8 cellular contexts compared by ENCODE assay signal in the genomic region with DNA sequence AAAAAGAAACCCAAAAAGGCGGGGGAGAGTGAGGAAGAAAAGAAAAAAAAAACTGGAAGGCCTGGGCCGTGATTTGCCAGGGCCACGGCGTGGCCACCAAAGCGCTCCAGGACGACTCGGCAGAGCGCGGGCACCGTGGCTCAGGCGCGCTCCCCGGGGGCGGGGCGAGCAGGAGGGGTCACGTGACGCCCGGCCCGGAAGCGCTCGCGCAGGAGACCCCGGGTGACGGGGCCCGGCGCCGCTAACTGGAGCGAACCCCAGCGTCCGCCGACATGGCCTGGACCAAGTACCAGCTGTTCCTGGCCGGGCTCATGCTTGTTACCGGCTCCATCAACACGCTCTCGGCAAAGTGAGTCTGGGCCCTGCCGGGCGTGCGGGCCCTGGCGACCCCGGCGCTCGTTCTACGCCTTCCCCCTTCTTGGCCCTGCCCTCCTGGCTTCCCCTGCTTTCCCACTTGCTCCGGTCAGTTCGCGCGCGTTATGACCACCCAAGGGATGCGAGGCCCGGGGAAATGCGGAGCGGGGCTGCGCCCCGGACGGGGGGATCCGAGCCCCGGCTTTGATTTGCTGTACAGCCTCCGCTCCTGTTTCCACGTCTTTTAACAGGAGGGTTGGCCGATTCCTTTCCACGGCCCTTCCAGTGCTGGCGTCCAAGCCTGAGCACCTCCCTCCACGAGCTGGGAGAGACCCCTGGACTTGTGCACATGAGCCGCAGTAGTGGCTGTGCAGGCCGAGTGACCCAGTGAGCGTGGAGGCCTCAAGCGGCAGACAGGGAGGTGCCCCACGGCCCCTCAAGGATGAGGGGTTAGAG. TPM values are rescaled to one million over a fixed set of nuclear protein-coding genes. Genes with fewer than 3 reads are reported as not detected.
DNase-seq lines count a peak whose midpoint lies in the region; ATAC-seq and TF ChIP-seq lines count a peak whose summit lies in the region.

A gene with protein sequence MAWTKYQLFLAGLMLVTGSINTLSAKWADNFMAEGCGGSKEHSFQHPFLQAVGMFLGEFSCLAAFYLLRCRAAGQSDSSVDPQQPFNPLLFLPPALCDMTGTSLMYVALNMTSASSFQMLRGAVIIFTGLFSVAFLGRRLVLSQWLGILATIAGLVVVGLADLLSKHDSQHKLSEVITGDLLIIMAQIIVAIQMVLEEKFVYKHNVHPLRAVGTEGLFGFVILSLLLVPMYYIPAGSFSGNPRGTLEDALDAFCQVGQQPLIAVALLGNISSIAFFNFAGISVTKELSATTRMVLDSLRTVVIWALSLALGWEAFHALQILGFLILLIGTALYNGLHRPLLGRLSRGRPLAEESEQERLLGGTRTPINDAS (plus strand): TSS at position 207 of the 810 bp plus-strand sequence. CDS start 66 bp downstream, at position 273.

- peak within 1 kb of the TSS; percentile 83 for H2BK5ac ChIP-seq in IMR-90 (ENCODE audit: low read depth, low read length, poor library complexity, severe bottlenecking)

- H4K5ac ChIP-seq in IMR-90 (ENCODE audit: low read depth, low read length) = peak within 1 kb of the TSS; percentile 96

- DNase-seq in D341Med (ENCODE audit: low spot score) = peak; percentile 95
- peak; percentile 67 for DNase-seq in IMR-90
- peak; percentile 88 for DNase-seq in RKO (ENCODE audit: low spot score)
- DNase-seq in activated effector memory CD4-positive, alpha-beta T cell treated with anti-CD3 and anti-CD28 coated beads, Interleukin-2, amount 50 U/mL, for 16 hours = peak; percentile 94
- DNase-seq in fibroblast of the aortic adventitia (ENCODE audit: low read depth) = peak; percentile 76
- DNase-seq in stimulated activated naive CD8-positive, alpha-beta T cell treated with anti-CD3 and anti-CD28 coated beads, Interleukin-15, Interleukin-2, amounts not matched to agents 100 U/mL and 50 U/mL, for 24 hours = peak; percentile 88

- H4K91ac ChIP-seq in IMR-90 (ENCODE audit: insufficient read depth, low read depth, low read length) = peak within 1 kb of the TSS; percentile 88

- peaks cover 21% of the 10 kb centered on the region for H3K9me1 ChIP-seq in IMR-90 (ENCODE audit: insufficient read depth, low read length)

- TF ChIP-seq CTCF in IMR-90 (conservative IDR thresholded peaks at IDR 0.05; ENCODE audit: low read depth, low read length) (no peak), fibroblast of the aortic adventitia (IDR thresholded peaks at IDR 0.05; ENCODE audit: insufficient read depth, low read length) (no peak), nephron (IDR thresholded peaks at IDR 0.05; ENCODE audit: unreplicated experiment in 3 of 3) (no peak)

- peak within 1 kb of the TSS; percentile 82 for H3K56ac ChIP-seq in IMR-90 (ENCODE audit: extremely low read depth, insufficient read depth, low read length)

- peak within 1 kb of the TSS; percentile 99 for H3K9ac ChIP-seq in IMR-90 (ENCODE audit: low read depth, low read length)

- peak within 1 kb of the TSS; percentile 95 to 96 for H4K8ac ChIP-seq in IMR-90 (ENCODE audit: low read depth in 2 of 2, low read length in 2 of 2)

- peak within 1 kb of the TSS; percentile 92; the same call in 1 of the 2 replicates for H3K18ac ChIP-seq in IMR-90 (ENCODE audit: low read depth, low read length)

- CTCF ChIA-PET in IMR-90 (lab: Yijun Ruan, JAX) = no interaction called here

- peaks cover 30% of the 10 kb centered on the region for H4K20me1 ChIP-seq in IMR-90 (ENCODE audit: insufficient read depth, low read length)

- WGBS in IMR-90 (ENCODE audit: extremely low coverage in 2 of 2, insufficient read length in 1 of 2), 2 experiments = 0% methylated on average over 43 of the region's 68 CpGs; no CpG with 5 or more reads in 1 of the 2 experiments

- peak within 1 kb of the TSS; percentile 96 for H3K4ac ChIP-seq in IMR-90 (ENCODE audit: low read depth, low read length)

- intact Hi-C loops in IMR-90 (cut with micrococcal nuclease) = no loop called here

- BruUV-seq in IMR-90 (replicated peaks; lab: Mats Ljungman, UMichigan) = no TSS peak

- H3K4me3 Mint-ChIP-seq in nephron = peak within 1 kb of the TSS; percentile 89 to 93 (median 90)

- peak within 1 kb of the TSS; percentile 98 for H3K14ac ChIP-seq in IMR-90 (replicated peaks; ENCODE audit: low read depth, low read length)

- no peaks in the 10 kb centered on the region for H3K9me3 Mint-ChIP-seq in nephron

- no peaks in the 10 kb centered on the region for H3K36me3 Mint-ChIP-seq in nephron (ENCODE audit: low read depth)

- in situ Hi-C loops in IMR-90 (cut with MboI; ENCODE audit: low sequenced_read_pairs) = no loop called here

- ATAC-seq in GM21390 (IDR thresholded peaks at IDR 0.05; ENCODE audit: unreplicated experiment) = peak; percentile 88
- peak; percentile 86 for ATAC-seq in IMR-90 (ENCODE audit: low read depth)
- peak; percentile 94 for ATAC-seq in stimulated activated naive CD8-positive, alpha-beta T cell treated with anti-CD3 and anti-CD28 coated beads, Interleukin-15, Interleukin-2, amounts not matched to agents 100 U/mL and 50 U/mL, for 24 hours

- peak within 1 kb of the TSS; percentile 87; the same call in 1 of the 3 replicates for H2BK15ac ChIP-seq in IMR-90 (ENCODE audit: low read depth, low read length)

- dilution Hi-C loops in IMR-90 (cut with HindIII; ENCODE audit: low sequenced_read_pairs, unreplicated experiment) = no loop called here

- no peaks in the 10 kb centered on the region for H3K27me3 Mint-ChIP-seq in nephron (ENCODE audit: low read depth)

- H3K4me1 Mint-ChIP-seq in nephron = peaks cover 19% of the 10 kb centered on the region

- TF ChIP-seq POLR2A in IMR-90 (IDR thresholded peaks at IDR 0.05; ENCODE audit: low read depth, low read length) = peak; percentile 78

- peak within 1 kb of the TSS; percentile 93 for H3K4me2 ChIP-seq in IMR-90 (ENCODE audit: low read depth, low read length)

- H2BK120ac ChIP-seq in IMR-90 (ENCODE audit: low read depth, low read length) = peak within 1 kb of the TSS; percentile 83

- peak within 1 kb of the TSS; percentile 55 to 77 (median 58) for H3K27ac Mint-ChIP-seq in nephron

- peaks cover 36 to 61% of the 10 kb centered on the region in 2 experiments for H3K79me1 ChIP-seq in IMR-90 (ENCODE audit: low read depth in 1 of 2, low read length in 2 of 2)

- H2AK9ac ChIP-seq in IMR-90 (replicated peaks; ENCODE audit: low read depth, low read length, poor library complexity) = peak within 1 kb of the TSS; percentile 95

- no peaks in the 10 kb centered on the region for H3K27me3 ChIP-seq in IMR-90 (ENCODE audit: control insufficient read depth, insufficient read depth, low read length)

- POLR2A ChIA-PET in IMR-90 (lab: Charles Lee; ENCODE audit: unreplicated experiment) = no interaction called here

- no peak for TF ChIP-seq RAD21 in IMR-90 (IDR thresholded peaks at IDR 0.05; ENCODE audit: low read length)

- H3K36me3 ChIP-seq in IMR-90 (ENCODE audit: control insufficient read depth, insufficient read depth, low read length) = peaks cover 4% of the 10 kb centered on the region

- peak within 1 kb of the TSS; percentile 99 for H3K27ac ChIP-seq in IMR-90 (ENCODE audit: insufficient read depth, low read length)

- peaks cover 17% of the 10 kb centered on the region for H3K4me1 ChIP-seq in IMR-90 (ENCODE audit: control insufficient read depth, insufficient read depth, low read length)

- no peaks in the 10 kb centered on the region for H3K9me3 ChIP-seq in IMR-90 (ENCODE audit: control insufficient read depth, insufficient read depth, low read length)

- peak within 1 kb of the TSS; percentile 94 for H3K4me3 ChIP-seq in IMR-90 (ENCODE audit: insufficient read depth, low read depth, low read length)
- peak within 1 kb of the TSS; percentile 95 for H3K4me3 ChIP-seq in fibroblast of the aortic adventitia (ENCODE audit: low read depth, low read length)

- peak within 1 kb of the TSS; percentile 95 for H2AK5ac ChIP-seq in IMR-90 (ENCODE audit: low read depth, low read length)

- H3K23ac ChIP-seq in IMR-90 (ENCODE audit: low read depth, low read length) = peak within 1 kb of the TSS; percentile 93

- peak within 1 kb of the TSS; percentile 96 for H2AFZ ChIP-seq in IMR-90 (replicated peaks; ENCODE audit: low read length, poor library complexity)

- peak within 1 kb of the TSS; percentile 30; the same call in 1 of the 2 replicates for H2BK20ac ChIP-seq in IMR-90 (ENCODE audit: low read depth, low read length)

TF ChIP-seq in IMR-90, 13 proteins besides CTCF, POLR2A, EP300 and RAD21 (continues in another document):
- TF ChIP-seq MXI1 (IDR thresholded peaks at IDR 0.05; ENCODE audit: borderline replicate concordance, low read depth, low read length) = peak; percentile 4; the same call in 1 of the 2 replicates
- TF ChIP-seq, protein P1, sequence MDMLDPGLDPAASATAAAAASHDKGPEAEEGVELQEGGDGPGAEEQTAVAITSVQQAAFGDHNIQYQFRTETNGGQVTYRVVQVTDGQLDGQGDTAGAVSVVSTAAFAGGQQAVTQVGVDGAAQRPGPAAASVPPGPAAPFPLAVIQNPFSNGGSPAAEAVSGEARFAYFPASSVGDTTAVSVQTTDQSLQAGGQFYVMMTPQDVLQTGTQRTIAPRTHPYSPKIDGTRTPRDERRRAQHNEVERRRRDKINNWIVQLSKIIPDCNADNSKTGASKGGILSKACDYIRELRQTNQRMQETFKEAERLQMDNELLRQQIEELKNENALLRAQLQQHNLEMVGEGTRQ (IDR thresholded peaks at IDR 0.05; ENCODE audit: low read depth, low read length) = peak; percentile 98
- TF ChIP-seq CEBPB (IDR thresholded peaks at IDR 0.05; ENCODE audit: low read depth, low read length) = no peak
- peak; percentile 79 for TF ChIP-seq BHLHE40 (IDR thresholded peaks at IDR 0.05; ENCODE audit: low read depth, low read length)
- TF ChIP-seq NFE2L2 (IDR thresholded peaks at IDR 0.05; ENCODE audit: low read depth, low read length) = no peak
- peak; percentile 88; the same call in 1 of the 2 replicates for TF ChIP-seq MAZ (IDR thresholded peaks at IDR 0.05; ENCODE audit: borderline replicate concordance, low read depth, low read length)
- TF ChIP-seq RFX5 (IDR thresholded peaks at IDR 0.05; ENCODE audit: low read depth, low read length) = no peak
- TF ChIP-seq, protein P2, sequence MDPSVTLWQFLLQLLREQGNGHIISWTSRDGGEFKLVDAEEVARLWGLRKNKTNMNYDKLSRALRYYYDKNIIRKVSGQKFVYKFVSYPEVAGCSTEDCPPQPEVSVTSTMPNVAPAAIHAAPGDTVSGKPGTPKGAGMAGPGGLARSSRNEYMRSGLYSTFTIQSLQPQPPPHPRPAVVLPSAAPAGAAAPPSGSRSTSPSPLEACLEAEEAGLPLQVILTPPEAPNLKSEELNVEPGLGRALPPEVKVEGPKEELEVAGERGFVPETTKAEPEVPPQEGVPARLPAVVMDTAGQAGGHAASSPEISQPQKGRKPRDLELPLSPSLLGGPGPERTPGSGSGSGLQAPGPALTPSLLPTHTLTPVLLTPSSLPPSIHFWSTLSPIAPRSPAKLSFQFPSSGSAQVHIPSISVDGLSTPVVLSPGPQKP (IDR thresholded peaks at IDR 0.05; ENCODE audit: borderline replicate concordance, low read depth, low read length) = no peak
- TF ChIP-seq RCOR1 (IDR thresholded peaks at IDR 0.05; ENCODE audit: insufficient replicate concordance, low read length) = no peak

RNA-seq across cellular contexts. Expression of the gene that starts here (rescaled TPM):
- 25.6 and 30.6 TPM in 2 replicates for total RNA-seq in IMR-90 (2012; rRNA removed)
- polyA plus RNA-seq in IMR-90 (2012; rRNA removed) = 19.1 and 19.4 TPM in 2 replicates
- polyA plus RNA-seq in IMR-90 (2012; cell fraction: cytosol; rRNA removed) = 12.7 and 22.8 TPM in 2 replicates
- polyA plus RNA-seq in IMR-90 (2012; cell fraction: nucleus; rRNA removed; ENCODE audit: low replicate concordance) = 8.7 and 14.4 TPM in 2 replicates
- total RNA-seq in fibroblast of the aortic adventitia (ENCODE audit: low replicate concordance) = 16.7 and 80.8 TPM in 2 replicates

Comparison
In these comparisons a context has a peak if more than half of its experiments do, and no peak if none do; other contexts are left out.
1. Peak in every context shown above with its lines: DNase-seq, ATAC-seq, H3K4me3 ChIP-seq and H3K27ac ChIP-seq.